In genomic region chr1:179969962-179970361, GRCh38 we compare ENCODE assay signal across 17 cellular contexts. TPM values are rescaled to one million over a fixed set of nuclear protein-coding genes. Genes with fewer than 3 reads are reported as not detected.
DNase-seq lines count a peak whose midpoint lies in the region; ATAC-seq, FAIRE-seq and TF ChIP-seq lines count a peak whose summit lies in the region.
"Had no signal": no experiment of that assay in that cellular context is flagged by ENCODE, and none has a peak within 500 bp of the region (broad histone marks: within the 10 kb centered on the region; RNA-seq: fewer than 3 reads in every experiment).

No MANE protein-coding gene starts in this region.

- TF ChIP-seq CTCF in endodermal cell (conservative IDR thresholded peaks at IDR 0.05), result no peak
- no peak for TF ChIP-seq CTCF in thoracic aorta (IDR thresholded peaks at IDR 0.05)

- no peak overlapping the region for H3K4me3 Mint-ChIP-seq in endodermal cell
- H3K4me3 Mint-ChIP-seq: activated T-cell treated with anti-CD3 and anti-CD28 coated beads, Interleukin-2, amount 50 U/mL, for 4 hours; stimulated activated effector memory CD8-positive, alpha-beta T cell treated with anti-CD3 and anti-CD28 coated beads, Interleukin-12 subunit alpha, Interleukin-12 subunit beta, amount 100 ng/mL, for 72 hours had no signal

- H3K9me3 ChIP-seq in endodermal cell (ENCODE audit: control insufficient read depth, low read length), result peaks cover 18% of the 10 kb centered on the region
- H3K9me3 ChIP-seq in thoracic aorta, result no peaks in the 10 kb centered on the region
- H3K9me3 ChIP-seq: SK-N-SH had no signal

- peak overlapping the region; percentile 55 for H3K27ac Mint-ChIP-seq in endodermal cell
- H3K27ac Mint-ChIP-seq: stimulated activated effector memory CD8-positive, alpha-beta T cell treated with anti-CD3 and anti-CD28 coated beads, Interleukin-12 subunit alpha, Interleukin-12 subunit beta, amount 100 ng/mL, for 72 hours had no signal

- no peak for FAIRE-seq in HTR-8/SVneo (lab: Jason Lieb, UNC)
- FAIRE-seq: islet of Langerhans had no signal

- no peak overlapping the region for H3K4me3 ChIP-seq in endodermal cell (ENCODE audit: low read length)
- peak overlapping the region; percentile 30 for H3K4me3 ChIP-seq in thoracic aorta

- H3K9ac ChIP-seq in endodermal cell (ENCODE audit: extremely low read depth, low read length, poor library complexity, severe bottlenecking), result no peak overlapping the region
- H3K9ac ChIP-seq: SK-N-SH had no signal

- H3K27me3 Mint-ChIP-seq in endodermal cell (ENCODE audit: insufficient read depth), result no peaks in the 10 kb centered on the region

- WGBS in endodermal cell (ENCODE audit: insufficient coverage in 1 of 2, insufficient read length in 1 of 2), 2 experiments, result 80 to 100% methylated on average over 1 of the region's 1 CpG

- H3K9me3 Mint-ChIP-seq in endodermal cell, result peaks cover 4% of the 10 kb centered on the region
- H3K9me3 Mint-ChIP-seq: activated T-cell treated with anti-CD3 and anti-CD28 coated beads, Interleukin-2, amount 50 U/mL, for 4 hours; stimulated activated effector memory CD8-positive, alpha-beta T cell treated with anti-CD3 and anti-CD28 coated beads, Interleukin-12 subunit alpha, Interleukin-12 subunit beta, amount 100 ng/mL, for 72 hours had no signal

- H3K4me1 Mint-ChIP-seq in endodermal cell, result peaks cover 4% of the 10 kb centered on the region

- no peaks in the 10 kb centered on the region for H3K4me1 ChIP-seq in endodermal cell (ENCODE audit: control insufficient read depth, insufficient read depth, low read length)
- peaks cover 30 to 52% of the 10 kb centered on the region in 2 donors for H3K4me1 ChIP-seq in thoracic aorta (ENCODE audit: control insufficient read depth in 1 of 2, low read depth in 2 of 2)

- peaks cover 5% of the 10 kb centered on the region for H3K36me3 ChIP-seq in endodermal cell (ENCODE audit: control insufficient read depth, insufficient read depth, low read length)
- no peaks in the 10 kb centered on the region for H3K36me3 ChIP-seq in thoracic aorta

- DNase-seq in LHCN-M2 (ENCODE audit: low read depth) (peak; percentile 60), endodermal cell (no peak), lung microvascular endothelial cell (ENCODE audit: low read depth in 2 of 2) (peak; percentile 7 to 33), thoracic aorta (ENCODE audit: low spot score) (no peak), HTR-8/SVneo (ENCODE audit: insufficient read length, low spot score) (no peak), HT-29 (ENCODE audit: low spot score) (no peak)
- no peak for DNase-seq in activated naive CD4-positive, alpha-beta T cell (lab: John Stamatoyannopoulos, UW)
- DNase-seq: activated T-cell treated with anti-CD3 and anti-CD28 coated beads, Interleukin-2, amount 50 U/mL, for 4 hours; COR-L47; KG1; NCI-H2081 treated with DMSO at 0.1 percent for 48 hours; SK-N-SH; stimulated activated CD4-positive, alpha-beta T cell treated with anti-CD3 and anti-CD28 coated beads, Interleukin-1b, Interleukin-23, amount 100 ng/mL, for 48 hours had no signal

- H3K27ac ChIP-seq in endodermal cell (ENCODE audit: low read depth, low read length) (no peak overlapping the region), thoracic aorta (peak overlapping the region; percentile 53)

- peaks cover 7% of the 10 kb centered on the region for H3K36me3 Mint-ChIP-seq in endodermal cell (ENCODE audit: low read depth)
- H3K36me3 Mint-ChIP-seq: stimulated activated effector memory CD8-positive, alpha-beta T cell treated with anti-CD3 and anti-CD28 coated beads, Interleukin-12 subunit alpha, Interleukin-12 subunit beta, amount 100 ng/mL, for 72 hours had no signal

- H3K27me3 ChIP-seq in endodermal cell (ENCODE audit: control insufficient read depth, insufficient read depth, low read length, poor library complexity, severe bottlenecking) (no peaks in the 10 kb centered on the region), thoracic aorta (replicated peaks; ENCODE audit: insufficient read depth) (no peaks in the 10 kb centered on the region)

- ATAC-seq in thoracic aorta (ENCODE audit: insufficient number of reproducible peaks, low FRiP score, low read depth) (peak; percentile 88), GM18517 (IDR thresholded peaks at IDR 0.05; ENCODE audit: unreplicated experiment) (no peak)
- ATAC-seq: activated CD4-positive, CD25-positive, alpha-beta regulatory T cell treated with anti-CD3 and anti-CD28 coated beads, Interleukin-2, amount 50 U/mL, for 24 hours; activated T-cell treated with anti-CD3 and anti-CD28 coated beads, Interleukin-2, amount 50 U/mL, for 4 hours had no signal

RNA-seq across cellular contexts. Expression of gene CEP350, which starts 15.4 kb away (rescaled TPM):
- 30.8 and 39.7 TPM in 2 replicates for total RNA-seq in LHCN-M2 (2014; rRNA removed)
- polyA plus RNA-seq in LHCN-M2 (2012), result 3.2 TPM
- total RNA-seq in endodermal cell, result 10 to 100 TPM; 32.2 to 42.2 TPM
- 20.4 TPM for polyA plus RNA-seq in endodermal cell (2013, experiment 1 of 2)
- polyA plus RNA-seq in endodermal cell (2013, experiment 2 of 2), result 28.0 TPM
- 32.7 and 46.6 TPM in 2 replicates for total RNA-seq in lung microvascular endothelial cell
- total RNA-seq in thoracic aorta, result 10 to 100 TPM; 51.1 to 73.8 TPM
- 16.1 and 27.3 TPM in 2 replicates for total RNA-seq in HT-29 (2014; rRNA removed; shearing (Covaris generic))

Comparison
In these comparisons a context has a peak if more than half of its experiments do, and no peak if none do; other contexts are left out.
1. DNase-seq: peak in LHCN-M2 (single experiment) and lung microvascular endothelial cell (2 of 2); none in endodermal cell (single experiment), thoracic aorta (single experiment), HTR-8/SVneo (single experiment), HT-29 (single experiment) and activated naive CD4-positive, alpha-beta T cell (0 of 4).